In genomic region chr22:19691721-19692341, GRCh38 we compare ENCODE assay signal across 11 cellular contexts. TPM values are rescaled to one million over a fixed set of nuclear protein-coding genes. Genes with fewer than 3 reads are reported as not detected.
A peak's percentile ranks its signal among the peaks of the same experiment; 100 is the strongest.
DNase-seq lines count a peak whose midpoint lies in the region; ATAC-seq and TF ChIP-seq lines count a peak whose summit lies in the region.
"Had no signal": no experiment of that assay in that cellular context is flagged by ENCODE, and none has a peak within 500 bp of the region (broad histone marks: within the 10 kb centered on the region; RNA-seq: fewer than 3 reads in every experiment).

No MANE protein-coding gene starts in this region.

- H3K4me3 ChIP-seq in WERI-Rb-1 (ENCODE audit: low read depth, low read length) (no peak overlapping the region), cardiac muscle cell (no peak overlapping the region)

- H3K4me1 ChIP-seq in cardiac muscle cell (ENCODE audit: low read depth): peaks cover 3% of the 10 kb centered on the region

- H3K27me3 ChIP-seq in WERI-Rb-1 (ENCODE audit: insufficient read depth, low read depth, severe bottlenecking) (peaks cover 52% of the 10 kb centered on the region), cardiac muscle cell (no peaks in the 10 kb centered on the region)

- no peak for ATAC-seq in GM21723 (IDR thresholded peaks at IDR 0.05; ENCODE audit: unreplicated experiment)
- ATAC-seq in GM18861 (IDR thresholded peaks at IDR 0.05; ENCODE audit: unreplicated experiment): no peak
- no peak for ATAC-seq in GM21447 (IDR thresholded peaks at IDR 0.05; ENCODE audit: unreplicated experiment)
- ATAC-seq: activated naive CD8-positive, alpha-beta T cell treated with anti-CD3 and anti-CD28 coated beads, Interleukin-2, amount 50 U/mL, for 24 hours had no signal

- DNase-seq in EL (peak; percentile 41), WERI-Rb-1 (peak; percentile 52), cardiac muscle cell (ENCODE audit: low read depth in 1 of 2, low spot score in 1 of 2) (peak; percentile 58 to 68), retina (peak; percentile 67), NCI-H748 (lab: John Stamatoyannopoulos, UW; ENCODE audit: unreplicated experiment) (no peak)
- DNase-seq: activated naive CD8-positive, alpha-beta T cell treated with anti-CD3 and anti-CD28 coated beads, Interleukin-2, amount 50 U/mL, for 24 hours; NCI-H1092; T1000 had no signal

- H3K36me3 ChIP-seq in WERI-Rb-1 (no peaks in the 10 kb centered on the region), cardiac muscle cell (no peaks in the 10 kb centered on the region)

- H3K27ac ChIP-seq in WERI-Rb-1: no peak overlapping the region
- no peak overlapping the region for H3K27ac ChIP-seq in cardiac muscle cell

- TF ChIP-seq CTCF in WERI-Rb-1 (IDR thresholded peaks at IDR 0.05; ENCODE audit: low read depth, low read length) (no peak), cardiac muscle cell (IDR thresholded peaks at IDR 0.05; ENCODE audit: low read depth, low read length) (no peak)

- H3K9me3 ChIP-seq in WERI-Rb-1 (ENCODE audit: severe bottlenecking): no peaks in the 10 kb centered on the region
- H3K9me3 ChIP-seq in cardiac muscle cell (ENCODE audit: low read depth): no peaks in the 10 kb centered on the region

RNA-seq across cellular contexts. Expression of gene SEPTIN5, which starts 22.5 kb away (rescaled TPM):
- 165 and 303 TPM in 2 replicates for total RNA-seq in cardiac muscle cell
- polyA plus RNA-seq in cardiac muscle cell: 129 and 260 TPM in 2 replicates

RNA-seq across cellular contexts. Expression of gene GP1BB, which starts 31.5 kb away (rescaled TPM):
- 89.4 and 100 TPM in 2 replicates for total RNA-seq in cardiac muscle cell
- 80.9 and 83.2 TPM in 2 replicates for polyA plus RNA-seq in cardiac muscle cell
